14 cellular contexts compared by ENCODE assay signal in genomic region chr10:89992575-89992974, GRCh38.
"Had no signal": no experiment of that assay in that cellular context is flagged by ENCODE, and none has a peak within 500 bp of the region (broad histone marks: within the 10 kb centered on the region; RNA-seq: fewer than 3 reads in every experiment).

No MANE protein-coding gene starts in this region.

- H3K36me3 ChIP-seq: brain microvascular endothelial cell had no signal

- DNase-seq: activated CD4-positive, CD25-positive, alpha-beta regulatory T cell treated with anti-CD3 and anti-CD28 coated beads, Interleukin-2, amount 50 U/mL, for 72 hours; activated naive CD8-positive, alpha-beta T cell treated with anti-CD3 and anti-CD28 coated beads, Interleukin-2, amount 10 ng/mL, durations not matched to agents 7 days and 5 days; brain microvascular endothelial cell; cortex of kidney; effector CD4-positive, alpha-beta T cell; foreskin keratinocyte; glutamatergic neuron; left ventricle myocardium superior; mesendoderm; nucleus accumbens; stimulated activated CD4-positive, alpha-beta T cell treated with anti-CD3 and anti-CD28 coated beads, Interleukin-2, amount 100 ng/mL, for 48 hours had no signal

- H3K9me3 Mint-ChIP-seq: activated naive CD8-positive, alpha-beta T cell treated with anti-CD3 and anti-CD28 coated beads, Interleukin-2, amount 10 ng/mL, durations not matched to agents 7 days and 5 days; activated T-helper 1 cell treated with anti-CD3 and anti-CD28 coated beads, Interleukin-12 subunit alpha, Interleukin-12 subunit beta, Interleukin-2, Interleukin-4 antibody, amounts not matched to agents 30 ng/mL and 10 ng/mL and 1 ng/mL, durations not matched to agents 14 hours and 24 hours and 36 hours had no signal

- H3K4me1 ChIP-seq: foreskin keratinocyte had no signal

- H3K36me3 Mint-ChIP-seq: activated naive CD8-positive, alpha-beta T cell treated with anti-CD3 and anti-CD28 coated beads, Interleukin-2, amount 10 ng/mL, durations not matched to agents 7 days and 5 days had no signal

- H3K27ac Mint-ChIP-seq: activated naive CD8-positive, alpha-beta T cell treated with anti-CD3 and anti-CD28 coated beads, Interleukin-2, amount 10 ng/mL, durations not matched to agents 7 days and 5 days; activated T-helper 1 cell treated with anti-CD3 and anti-CD28 coated beads, Interleukin-12 subunit alpha, Interleukin-12 subunit beta, Interleukin-2, Interleukin-4 antibody, amounts not matched to agents 30 ng/mL and 10 ng/mL and 1 ng/mL, durations not matched to agents 14 hours and 24 hours and 36 hours; nephron; stimulated activated memory B cell treated with anti-CD40 and anti-IgM and Interleukin-4, amounts not matched to agents 10 μg/mL and 1 μg/mL and 100 μg/mL, for 72 hours had no signal

- H3K4me3 Mint-ChIP-seq: activated naive CD8-positive, alpha-beta T cell treated with anti-CD3 and anti-CD28 coated beads, Interleukin-2, amount 10 ng/mL, durations not matched to agents 7 days and 5 days; activated T-helper 1 cell treated with anti-CD3 and anti-CD28 coated beads, Interleukin-12 subunit alpha, Interleukin-12 subunit beta, Interleukin-2, Interleukin-4 antibody, amounts not matched to agents 30 ng/mL and 10 ng/mL and 1 ng/mL, durations not matched to agents 14 hours and 24 hours and 36 hours; nephron; stimulated activated memory B cell treated with anti-CD40 and anti-IgM and Interleukin-4, amounts not matched to agents 10 μg/mL and 1 μg/mL and 100 μg/mL, for 72 hours had no signal

- H3K27me3 Mint-ChIP-seq: activated naive CD8-positive, alpha-beta T cell treated with anti-CD3 and anti-CD28 coated beads, Interleukin-2, amount 10 ng/mL, durations not matched to agents 7 days and 5 days; stimulated activated memory B cell treated with anti-CD40 and anti-IgM and Interleukin-4, amounts not matched to agents 10 μg/mL and 1 μg/mL and 100 μg/mL, for 72 hours had no signal

- ATAC-seq: foreskin keratinocyte; left ventricle myocardium superior; stimulated activated memory B cell treated with anti-CD40 and anti-IgM and Interleukin-4, amounts not matched to agents 10 μg/mL and 1 μg/mL and 100 μg/mL, for 72 hours had no signal

- H3K27me3 ChIP-seq: brain microvascular endothelial cell, foreskin keratinocyte had no signal

- H3K4me1 Mint-ChIP-seq: activated naive CD8-positive, alpha-beta T cell treated with anti-CD3 and anti-CD28 coated beads, Interleukin-2, amount 10 ng/mL, durations not matched to agents 7 days and 5 days; nephron; stimulated activated memory B cell treated with anti-CD40 and anti-IgM and Interleukin-4, amounts not matched to agents 10 μg/mL and 1 μg/mL and 100 μg/mL, for 72 hours had no signal

- H3K27ac ChIP-seq: brain microvascular endothelial cell, foreskin keratinocyte had no signal
